8 cellular contexts compared by ENCODE assay signal in genomic region chr2:38875576-38876367, GRCh38. TPM values are rescaled to one million over a fixed set of nuclear protein-coding genes. Genes with fewer than 3 reads are reported as not detected.
DNase-seq lines count a peak whose midpoint lies in the region; ATAC-seq lines count a peak whose summit lies in the region.

TSS of gene DHX57 (minus strand) at chr2:38875934. CDS start at chr2:38868405, 7,529 bp downstream.
TSS of gene MORN2 (plus strand) at chr2:38875976.

- ATAC-seq in GM19025 (IDR thresholded peaks at IDR 0.05; ENCODE audit: low read depth, unreplicated experiment) (peak; percentile 100), HG03196 (IDR thresholded peaks at IDR 0.05; ENCODE audit: unreplicated experiment) (peak; percentile 100)

- peak; percentile 55 to 72 for DNase-seq in AML-193 (lab: John Stamatoyannopoulos, UW)
- DNase-seq in NCI-H226 = peak; percentile 83
- peak; percentile 81 for DNase-seq in activated CD4-positive, CD25-positive, alpha-beta regulatory T cell treated with anti-CD3 and anti-CD28 coated beads, Interleukin-2, amount 50 U/mL, for 72 hours
- peak; percentile 88 for DNase-seq in cerebellum (ENCODE audit: low spot score)
- DNase-seq in kidney glomerular epithelial cell (lab: John Stamatoyannopoulos, UW) = peak; percentile 73
- DNase-seq in stimulated activated CD4-positive, alpha-beta T cell treated with anti-CD3 and anti-CD28 coated beads, Interleukin-15, amount 100 ng/mL, for 48 hours (ENCODE audit: low read depth in 2 of 2) = peak; percentile 62 to 76

RNA-seq across cellular contexts. Expression of gene DHX57, which starts in this region (rescaled TPM):
- total RNA-seq in cerebellum = 50.8 TPM

RNA-seq across cellular contexts. Expression of gene MORN2, which starts in this region (rescaled TPM):
- total RNA-seq in cerebellum = 15.8 TPM

Comparison
In these comparisons a context has a peak if more than half of its experiments do, and no peak if none do; other contexts are left out.
1. Peak in every context shown above with its lines: DNase-seq and ATAC-seq.